In the genomic region with DNA sequence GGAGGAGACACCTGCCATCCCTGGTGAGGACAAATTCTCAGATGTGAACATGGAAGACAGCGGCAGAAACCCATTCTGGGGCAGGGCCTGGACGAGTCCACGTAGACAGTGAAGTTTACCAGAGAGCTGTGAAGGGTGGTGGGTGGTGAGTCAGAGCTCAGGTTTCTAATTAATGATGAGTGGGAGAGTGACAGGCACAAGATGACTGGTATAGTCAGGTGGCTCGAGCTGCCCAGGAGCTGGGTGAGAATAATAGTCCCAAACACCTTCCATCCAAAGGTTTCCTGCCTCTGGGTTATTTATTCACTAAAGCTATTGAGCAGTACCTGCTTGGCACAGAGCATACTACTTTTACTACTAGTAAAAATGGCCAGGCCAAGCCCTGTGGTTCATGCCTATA, we compare ENCODE assay signal across 12 cellular contexts. TPM values are rescaled to one million over a fixed set of nuclear protein-coding genes. Genes with fewer than 3 reads are reported as not detected.
A peak's percentile ranks its signal among the peaks of the same experiment; 100 is the strongest.
DNase-seq lines count a peak whose midpoint lies in the region; ATAC-seq and TF ChIP-seq lines count a peak whose summit lies in the region.
"Had no signal": no experiment of that assay in that cellular context is flagged by ENCODE, and none has a peak within 500 bp of the region (broad histone marks: within the 10 kb centered on the region; RNA-seq: fewer than 3 reads in every experiment).

No MANE protein-coding gene starts in this region.

- no peaks in the 10 kb centered on the region for H3K9me3 Mint-ChIP-seq in activated CD4-positive, alpha-beta T cell treated with anti-CD3 and anti-CD28 coated beads, Interleukin-2, amount 10 ng/mL, durations not matched to agents 7 days and 5 days
- no peaks in the 10 kb centered on the region for H3K9me3 Mint-ChIP-seq in activated naive CD8-positive, alpha-beta T cell treated with anti-CD3 and anti-CD28 coated beads for 36 hours
- H3K9me3 Mint-ChIP-seq: HFFc6 had no signal

- no peak for TF ChIP-seq CTCF in omental fat pad (IDR thresholded peaks at IDR 0.05)

- peak overlapping the region; percentile 55 for H3K27ac Mint-ChIP-seq in activated CD4-positive, alpha-beta T cell treated with anti-CD3 and anti-CD28 coated beads, Interleukin-2, amount 10 ng/mL, durations not matched to agents 7 days and 5 days
- H3K27ac Mint-ChIP-seq in activated naive CD8-positive, alpha-beta T cell treated with anti-CD3 and anti-CD28 coated beads for 36 hours, result no peak overlapping the region
- H3K27ac Mint-ChIP-seq: HFFc6 had no signal

- no peaks in the 10 kb centered on the region for H3K27me3 Mint-ChIP-seq in activated CD4-positive, alpha-beta T cell treated with anti-CD3 and anti-CD28 coated beads, Interleukin-2, amount 10 ng/mL, durations not matched to agents 7 days and 5 days
- H3K27me3 Mint-ChIP-seq in activated naive CD8-positive, alpha-beta T cell treated with anti-CD3 and anti-CD28 coated beads for 36 hours, result no peaks in the 10 kb centered on the region

- POLR2A ChIA-PET in activated CD4-positive, alpha-beta T cell treated with anti-CD3 and anti-CD28 coated beads, Interleukin-2, amount 10 ng/mL, durations not matched to agents 7 days and 5 days (lab: Charles Lee), result no interaction called here

- CTCF ChIA-PET in activated CD4-positive, alpha-beta T cell treated with anti-CD3 and anti-CD28 coated beads, Interleukin-2, amount 10 ng/mL, durations not matched to agents 7 days and 5 days (lab: Charles Lee), result interaction anchor here (1.0 to 1.1 kb wide), 2 partner anchors 15 to 237 kb away, joined by 3 read pairs; no protein-coding TSS in a partner anchor

- DNase-seq in activated CD4-positive, alpha-beta T cell treated with anti-CD3 and anti-CD28 coated beads, Interleukin-2, amount 10 ng/mL, durations not matched to agents 7 days and 5 days, result no peak
- DNase-seq in activated CD4-positive, alpha-beta T cell treated with anti-CD3 and anti-CD28 coated beads, Interleukin-2, amount 50 U/mL, for 4 hours, result no peak
- DNase-seq in HPDE6-E6E7 (ENCODE audit: extremely low spot score), result peak; percentile 97
- peak; percentile 17 for DNase-seq in activated naive CD8-positive, alpha-beta T cell treated with anti-CD3 and anti-CD28 coated beads for 36 hours
- DNase-seq in omental fat pad (ENCODE audit: low spot score), result peak; percentile 7
- no peak for DNase-seq in NCI-H526 (lab: John Stamatoyannopoulos, UW)
- DNase-seq: HFFc6, NCI-H187 had no signal

- H3K4me1 Mint-ChIP-seq in activated CD4-positive, alpha-beta T cell treated with anti-CD3 and anti-CD28 coated beads, Interleukin-2, amount 10 ng/mL, durations not matched to agents 7 days and 5 days, result peaks cover 4% of the 10 kb centered on the region
- H3K4me1 Mint-ChIP-seq in activated naive CD8-positive, alpha-beta T cell treated with anti-CD3 and anti-CD28 coated beads for 36 hours, result peaks cover 9% of the 10 kb centered on the region

- ATAC-seq in omental fat pad (ENCODE audit: low FRiP score) (peak; percentile 43), GM21786 (IDR thresholded peaks at IDR 0.05; ENCODE audit: unreplicated experiment) (no peak), GM18868 (IDR thresholded peaks at IDR 0.05; ENCODE audit: unreplicated experiment) (no peak)

- H3K36me3 Mint-ChIP-seq in activated CD4-positive, alpha-beta T cell treated with anti-CD3 and anti-CD28 coated beads, Interleukin-2, amount 10 ng/mL, durations not matched to agents 7 days and 5 days (ENCODE audit: low read depth), result peaks cover 6% of the 10 kb centered on the region
- H3K36me3 Mint-ChIP-seq in activated naive CD8-positive, alpha-beta T cell treated with anti-CD3 and anti-CD28 coated beads for 36 hours, result no peaks in the 10 kb centered on the region

- H3K4me3 Mint-ChIP-seq in activated CD4-positive, alpha-beta T cell treated with anti-CD3 and anti-CD28 coated beads, Interleukin-2, amount 10 ng/mL, durations not matched to agents 7 days and 5 days, result no peak overlapping the region
- no peak overlapping the region for H3K4me3 Mint-ChIP-seq in activated naive CD8-positive, alpha-beta T cell treated with anti-CD3 and anti-CD28 coated beads for 36 hours
- H3K4me3 Mint-ChIP-seq: HFFc6 had no signal

RNA-seq across cellular contexts. Expression of a gene that starts 6.0 kb away (rescaled TPM):
- not detected for total RNA-seq in activated CD4-positive, alpha-beta T cell treated with anti-CD3 and anti-CD28 coated beads, Interleukin-2, amount 10 ng/mL, durations not matched to agents 7 days and 5 days
- not detected for total RNA-seq in activated naive CD8-positive, alpha-beta T cell treated with anti-CD3 and anti-CD28 coated beads for 36 hours
- total RNA-seq in omental fat pad, result under 1 TPM in 1 of 4 donors, not detected in 3; 0.63 TPM
- total RNA-seq: astrocyte, temporal lobe had no signal

Comparison
In these comparisons a context has a peak if more than half of its experiments do, and no peak if none do; other contexts are left out.
1. DNase-seq: peak in HPDE6-E6E7 (single experiment), activated naive CD8-positive, alpha-beta T cell treated with anti-CD3 and anti-CD28 coated beads for 36 hours (single experiment) and omental fat pad (single experiment); none in activated CD4-positive, alpha-beta T cell treated with anti-CD3 and anti-CD28 coated beads, Interleukin-2, amount 10 ng/mL, durations not matched to agents 7 days and 5 days (single experiment), activated CD4-positive, alpha-beta T cell treated with anti-CD3 and anti-CD28 coated beads, Interleukin-2, amount 50 U/mL, for 4 hours (0 of 2) and NCI-H526 (0 of 2).